ENCODE assay signal across 1 cellular context in the genomic region with DNA sequence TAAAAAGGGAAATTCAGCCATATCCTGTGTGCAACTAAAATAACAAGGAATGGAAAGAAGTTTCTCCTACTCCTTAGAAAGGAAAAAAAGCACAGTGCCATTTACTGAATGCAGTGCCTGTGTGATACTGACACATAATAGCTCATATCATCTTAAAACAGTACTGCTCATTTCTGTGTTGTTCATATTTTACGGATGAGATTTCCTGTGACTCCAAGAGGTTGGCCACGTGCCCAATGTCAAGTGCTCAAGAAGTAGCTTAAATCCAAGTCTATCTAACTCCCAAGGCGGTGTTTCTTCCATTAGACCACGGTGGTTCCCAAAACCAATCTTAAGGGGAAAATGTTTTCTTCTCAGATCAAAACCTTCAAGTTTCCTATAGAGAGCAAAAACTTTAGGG.
TF ChIP-seq lines count a peak whose summit lies in the region.

No MANE protein-coding gene starts in this region.

TF ChIP-seq in IMR-90, 13 proteins besides CTCF, POLR2A, EP300 and RAD21:
- TF ChIP-seq, protein P1, sequence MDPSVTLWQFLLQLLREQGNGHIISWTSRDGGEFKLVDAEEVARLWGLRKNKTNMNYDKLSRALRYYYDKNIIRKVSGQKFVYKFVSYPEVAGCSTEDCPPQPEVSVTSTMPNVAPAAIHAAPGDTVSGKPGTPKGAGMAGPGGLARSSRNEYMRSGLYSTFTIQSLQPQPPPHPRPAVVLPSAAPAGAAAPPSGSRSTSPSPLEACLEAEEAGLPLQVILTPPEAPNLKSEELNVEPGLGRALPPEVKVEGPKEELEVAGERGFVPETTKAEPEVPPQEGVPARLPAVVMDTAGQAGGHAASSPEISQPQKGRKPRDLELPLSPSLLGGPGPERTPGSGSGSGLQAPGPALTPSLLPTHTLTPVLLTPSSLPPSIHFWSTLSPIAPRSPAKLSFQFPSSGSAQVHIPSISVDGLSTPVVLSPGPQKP (IDR thresholded peaks at IDR 0.05; ENCODE audit: borderline replicate concordance, low read depth, low read length) = no peak
- TF ChIP-seq BHLHE40 (IDR thresholded peaks at IDR 0.05; ENCODE audit: low read depth, low read length) = no peak
- TF ChIP-seq SMC3 (IDR thresholded peaks at IDR 0.05; ENCODE audit: low read depth, low read length) = no peak
- TF ChIP-seq CEBPB (IDR thresholded peaks at IDR 0.05; ENCODE audit: low read depth, low read length) = no peak
- TF ChIP-seq MAZ (IDR thresholded peaks at IDR 0.05; ENCODE audit: borderline replicate concordance, low read depth, low read length) = no peak
- TF ChIP-seq MXI1 (IDR thresholded peaks at IDR 0.05; ENCODE audit: borderline replicate concordance, low read depth, low read length) = no peak
- no peak for TF ChIP-seq MAFK (IDR thresholded peaks at IDR 0.05; ENCODE audit: low read depth, low read length)
- TF ChIP-seq, protein P2, sequence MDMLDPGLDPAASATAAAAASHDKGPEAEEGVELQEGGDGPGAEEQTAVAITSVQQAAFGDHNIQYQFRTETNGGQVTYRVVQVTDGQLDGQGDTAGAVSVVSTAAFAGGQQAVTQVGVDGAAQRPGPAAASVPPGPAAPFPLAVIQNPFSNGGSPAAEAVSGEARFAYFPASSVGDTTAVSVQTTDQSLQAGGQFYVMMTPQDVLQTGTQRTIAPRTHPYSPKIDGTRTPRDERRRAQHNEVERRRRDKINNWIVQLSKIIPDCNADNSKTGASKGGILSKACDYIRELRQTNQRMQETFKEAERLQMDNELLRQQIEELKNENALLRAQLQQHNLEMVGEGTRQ (IDR thresholded peaks at IDR 0.05; ENCODE audit: low read depth, low read length) = no peak; the same call in 1 of the 2 replicates
- TF ChIP-seq NFE2L2 (IDR thresholded peaks at IDR 0.05; ENCODE audit: low read depth, low read length) = no peak
- TF ChIP-seq RCOR1 (IDR thresholded peaks at IDR 0.05; ENCODE audit: insufficient replicate concordance, low read length) = no peak
- no peak for TF ChIP-seq FOS (IDR thresholded peaks at IDR 0.05; ENCODE audit: low read depth, low read length)
- no peak for TF ChIP-seq RFX5 (IDR thresholded peaks at IDR 0.05; ENCODE audit: low read depth, low read length)
- TF ChIP-seq CHD1 (IDR thresholded peaks at IDR 0.05; ENCODE audit: low read depth, low read length) = no peak
